In the genomic region with DNA sequence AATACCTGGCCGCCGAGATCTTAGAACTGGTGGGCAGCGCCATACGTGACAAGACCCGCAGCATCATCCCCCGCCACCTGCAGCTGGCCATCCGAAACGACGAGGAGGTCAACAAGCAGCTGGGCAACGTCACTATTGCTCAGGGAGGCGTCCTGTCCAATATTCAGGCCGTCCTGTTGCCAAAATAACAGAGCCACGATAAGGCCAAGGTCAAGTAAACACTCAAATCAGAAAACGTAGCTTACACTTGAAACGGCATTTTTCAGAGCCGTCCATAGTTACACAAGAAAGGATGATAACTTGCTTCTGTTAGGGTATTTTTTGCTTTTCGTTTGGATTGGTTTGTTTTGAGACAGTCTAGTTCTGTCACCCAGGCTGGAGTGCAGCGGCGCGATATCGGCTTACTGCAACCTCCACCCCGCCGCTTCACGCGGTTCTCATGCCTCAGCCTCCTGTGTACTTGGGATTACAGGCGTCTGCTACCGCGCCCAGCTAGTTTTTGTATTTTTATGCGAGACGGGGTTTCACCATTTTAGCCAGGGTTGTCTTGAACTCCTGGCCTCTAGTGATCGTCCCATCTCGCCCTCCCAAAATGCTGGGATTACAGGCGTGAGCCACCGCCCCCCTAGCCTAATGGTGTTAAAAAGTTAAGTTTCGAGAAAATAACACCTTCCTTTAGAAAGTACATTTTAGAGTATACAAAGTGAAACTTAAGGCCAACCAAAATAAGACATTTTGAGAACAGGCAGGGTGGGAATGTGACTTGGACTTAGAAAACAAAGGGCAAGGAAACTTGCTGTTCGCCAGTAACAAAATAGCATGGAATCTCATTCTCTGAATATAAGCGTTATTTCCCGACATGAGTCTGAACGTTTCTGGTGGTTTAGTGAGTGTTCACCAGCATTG, we compare ENCODE assay signal across 1 cellular context.
TF ChIP-seq lines count a peak whose summit lies in the region.

No MANE protein-coding gene starts in this region.

TF ChIP-seq in HepG2, 621 proteins besides CTCF, POLR2A, EP300 and RAD21 (continued from another document and continues in another):
- TF ChIP-seq GABPA (IDR thresholded peaks at IDR 0.05; ENCODE audit: low read depth, low read length) (no peak), GABPA (CRISPR knock-in tag; IDR thresholded peaks at IDR 0.05; ENCODE audit: low read depth) (peak; percentile 6; the same call in 1 of the 2 replicates), NCOR1 (IDR thresholded peaks at IDR 0.05; ENCODE audit: borderline replicate concordance, low read length) (0 out of 2 replicates have a peak, but pooled peaks have one; percentile 70), IRF2 (CRISPR knock-in tag; IDR thresholded peaks at IDR 0.05) (peak; percentile 4; the same call in 1 of the 2 replicates), NR2F2 (IDR thresholded peaks at IDR 0.05; ENCODE audit: borderline replicate concordance, low read depth) (peak; percentile 43; the same call in 1 of the 2 replicates), SRY (CRISPR knock-in tag; IDR thresholded peaks at IDR 0.05) (peak; percentile 20; the same call in 1 of the 2 replicates), PHF8 (CRISPR knock-in tag; IDR thresholded peaks at IDR 0.05) (peak; percentile 52; the same call in 1 of the 2 replicates), NBN (conservative IDR thresholded peaks at IDR 0.05) (no peak), BORCS8-MEF2B (CRISPR knock-in tag; IDR thresholded peaks at IDR 0.05) (no peak), GATAD1 (CRISPR knock-in tag; IDR thresholded peaks at IDR 0.05) (peak; percentile 52; the same call in 1 of the 2 replicates), KDM1A (CRISPR knock-in tag; IDR thresholded peaks at IDR 0.05) (no peak; the same call in 1 of the 2 replicates), ZFP90 (CRISPR knock-in tag; IDR thresholded peaks at IDR 0.05; ENCODE audit: borderline replicate concordance) (no peak), ZNF225 (CRISPR knock-in tag; IDR thresholded peaks at IDR 0.05) (no peak), KDM5B (CRISPR knock-in tag; IDR thresholded peaks at IDR 0.05; ENCODE audit: borderline replicate concordance) (peak; percentile 67; the same call in 1 of the 2 replicates), ZNF441 (CRISPR knock-in tag; IDR thresholded peaks at IDR 0.05; ENCODE audit: borderline replicate concordance) (no peak), FOXC1 (CRISPR knock-in tag; IDR thresholded peaks at IDR 0.05; ENCODE audit: borderline replicate concordance) (peak; percentile 73; the same call in 1 of the 2 replicates), HNRNPLL (IDR thresholded peaks at IDR 0.05; ENCODE audit: low read depth, low read length, poor library complexity, severe bottlenecking) (peak; percentile 57), SMAD9 (CRISPR knock-in tag; IDR thresholded peaks at IDR 0.05) (no peak), ZNF776 (CRISPR knock-in tag; IDR thresholded peaks at IDR 0.05) (no peak), FOXK1 (CRISPR knock-in tag; IDR thresholded peaks at IDR 0.05; ENCODE audit: borderline replicate concordance, low read depth) (peak; percentile 49; the same call in 1 of the 2 replicates), TARDBP (CRISPR knock-in tag; IDR thresholded peaks at IDR 0.05) (peak; percentile 32; the same call in 1 of the 2 replicates), AGO1 (IDR thresholded peaks at IDR 0.05; ENCODE audit: low read depth, low read length, poor library complexity, severe bottlenecking) (no peak), PHF5A (CRISPR knock-in tag; IDR thresholded peaks at IDR 0.05; ENCODE audit: low read depth, unreplicated experiment) (peak; percentile 17), ZNF674 (CRISPR knock-in tag; IDR thresholded peaks at IDR 0.05; ENCODE audit: low read depth) (0 out of 2 replicates have a peak, but pooled peaks have one; percentile 65), CHD2 (IDR thresholded peaks at IDR 0.05; ENCODE audit: low read depth, low read length) (no peak), ZNF30 (CRISPR knock-in tag; IDR thresholded peaks at IDR 0.05) (no peak), EED (CRISPR knock-in tag; IDR thresholded peaks at IDR 0.05) (0 out of 2 replicates have a peak, but pooled peaks have one; percentile 57), U2AF1 (optimal IDR thresholded peaks at IDR 0.05; ENCODE audit: low read depth, low read length) (peak; percentile 47), ZZZ3 (CRISPR knock-in tag; IDR thresholded peaks at IDR 0.05; ENCODE audit: borderline replicate concordance) (no peak)
- TF ChIP-seq, protein P1, sequence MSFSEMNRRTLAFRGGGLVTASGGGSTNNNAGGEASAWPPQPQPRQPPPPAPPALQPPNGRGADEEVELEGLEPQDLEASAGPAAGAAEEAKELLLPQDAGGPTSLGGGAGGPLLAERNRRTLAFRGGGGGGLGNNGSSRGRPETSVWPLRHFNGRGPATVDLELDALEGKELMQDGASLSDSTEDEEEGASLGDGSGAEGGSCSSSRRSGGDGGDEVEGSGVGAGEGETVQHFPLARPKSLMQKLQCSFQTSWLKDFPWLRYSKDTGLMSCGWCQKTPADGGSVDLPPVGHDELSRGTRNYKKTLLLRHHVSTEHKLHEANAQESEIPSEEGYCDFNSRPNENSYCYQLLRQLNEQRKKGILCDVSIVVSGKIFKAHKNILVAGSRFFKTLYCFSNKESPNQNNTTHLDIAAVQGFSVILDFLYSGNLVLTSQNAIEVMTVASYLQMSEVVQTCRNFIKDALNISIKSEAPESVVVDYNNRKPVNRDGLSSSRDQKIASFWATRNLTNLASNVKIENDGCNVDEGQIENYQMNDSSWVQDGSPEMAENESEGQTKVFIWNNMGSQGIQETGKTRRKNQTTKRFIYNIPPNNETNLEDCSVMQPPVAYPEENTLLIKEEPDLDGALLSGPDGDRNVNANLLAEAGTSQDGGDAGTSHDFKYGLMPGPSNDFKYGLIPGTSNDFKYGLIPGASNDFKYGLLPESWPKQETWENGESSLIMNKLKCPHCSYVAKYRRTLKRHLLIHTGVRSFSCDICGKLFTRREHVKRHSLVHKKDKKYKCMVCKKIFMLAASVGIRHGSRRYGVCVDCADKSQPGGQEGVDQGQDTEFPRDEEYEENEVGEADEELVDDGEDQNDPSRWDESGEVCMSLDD (CRISPR knock-in tag; IDR thresholded peaks at IDR 0.05; ENCODE audit: borderline replicate concordance) = 0 out of 2 replicates have a peak, but pooled peaks have one; percentile 47
- TF ChIP-seq, protein P2, sequence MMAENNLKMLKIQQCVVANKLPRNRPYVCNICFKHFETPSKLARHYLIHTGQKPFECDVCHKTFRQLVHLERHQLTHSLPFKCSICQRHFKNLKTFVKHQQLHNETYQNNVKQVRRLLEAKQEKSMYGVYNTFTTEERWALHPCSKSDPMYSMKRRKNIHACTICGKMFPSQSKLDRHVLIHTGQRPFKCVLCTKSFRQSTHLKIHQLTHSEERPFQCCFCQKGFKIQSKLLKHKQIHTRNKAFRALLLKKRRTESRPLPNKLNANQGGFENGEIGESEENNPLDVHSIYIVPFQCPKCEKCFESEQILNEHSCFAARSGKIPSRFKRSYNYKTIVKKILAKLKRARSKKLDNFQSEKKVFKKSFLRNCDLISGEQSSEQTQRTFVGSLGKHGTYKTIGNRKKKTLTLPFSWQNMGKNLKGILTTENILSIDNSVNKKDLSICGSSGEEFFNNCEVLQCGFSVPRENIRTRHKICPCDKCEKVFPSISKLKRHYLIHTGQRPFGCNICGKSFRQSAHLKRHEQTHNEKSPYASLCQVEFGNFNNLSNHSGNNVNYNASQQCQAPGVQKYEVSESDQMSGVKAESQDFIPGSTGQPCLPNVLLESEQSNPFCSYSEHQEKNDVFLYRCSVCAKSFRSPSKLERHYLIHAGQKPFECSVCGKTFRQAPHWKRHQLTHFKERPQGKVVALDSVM (CRISPR knock-in tag; IDR thresholded peaks at IDR 0.05) = peak; percentile 88
- TF ChIP-seq, protein P3, sequence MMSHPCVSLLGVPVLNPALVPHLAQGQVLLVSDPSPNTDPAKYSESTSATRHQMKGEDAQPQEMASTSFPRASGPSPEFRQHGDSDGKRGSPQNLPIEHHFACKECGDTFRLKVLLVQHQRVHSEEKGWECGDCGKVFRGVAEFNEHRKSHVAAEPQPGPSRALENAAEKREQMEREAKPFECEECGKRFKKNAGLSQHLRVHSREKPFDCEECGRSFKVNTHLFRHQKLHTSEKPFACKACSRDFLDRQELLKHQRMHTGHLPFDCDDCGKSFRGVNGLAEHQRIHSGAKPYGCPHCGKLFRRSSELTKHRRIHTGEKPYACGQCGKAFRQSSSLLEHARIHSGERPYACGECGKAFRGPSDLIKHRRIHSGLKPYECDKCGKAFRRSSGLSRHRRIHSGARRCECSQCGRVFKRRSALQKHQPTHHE (CRISPR knock-in tag; IDR thresholded peaks at IDR 0.05; ENCODE audit: borderline replicate concordance) = 0 out of 2 replicates have a peak, but pooled peaks have one; percentile 24
- TF ChIP-seq, protein P4, sequence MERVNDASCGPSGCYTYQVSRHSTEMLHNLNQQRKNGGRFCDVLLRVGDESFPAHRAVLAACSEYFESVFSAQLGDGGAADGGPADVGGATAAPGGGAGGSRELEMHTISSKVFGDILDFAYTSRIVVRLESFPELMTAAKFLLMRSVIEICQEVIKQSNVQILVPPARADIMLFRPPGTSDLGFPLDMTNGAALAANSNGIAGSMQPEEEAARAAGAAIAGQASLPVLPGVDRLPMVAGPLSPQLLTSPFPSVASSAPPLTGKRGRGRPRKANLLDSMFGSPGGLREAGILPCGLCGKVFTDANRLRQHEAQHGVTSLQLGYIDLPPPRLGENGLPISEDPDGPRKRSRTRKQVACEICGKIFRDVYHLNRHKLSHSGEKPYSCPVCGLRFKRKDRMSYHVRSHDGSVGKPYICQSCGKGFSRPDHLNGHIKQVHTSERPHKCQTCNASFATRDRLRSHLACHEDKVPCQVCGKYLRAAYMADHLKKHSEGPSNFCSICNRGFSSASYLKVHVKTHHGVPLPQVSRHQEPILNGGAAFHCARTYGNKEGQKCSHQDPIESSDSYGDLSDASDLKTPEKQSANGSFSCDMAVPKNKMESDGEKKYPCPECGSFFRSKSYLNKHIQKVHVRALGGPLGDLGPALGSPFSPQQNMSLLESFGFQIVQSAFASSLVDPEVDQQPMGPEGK (CRISPR knock-in tag; IDR thresholded peaks at IDR 0.05) = peak; percentile 43; the same call in 1 of the 2 replicates
- TF ChIP-seq, protein P5, sequence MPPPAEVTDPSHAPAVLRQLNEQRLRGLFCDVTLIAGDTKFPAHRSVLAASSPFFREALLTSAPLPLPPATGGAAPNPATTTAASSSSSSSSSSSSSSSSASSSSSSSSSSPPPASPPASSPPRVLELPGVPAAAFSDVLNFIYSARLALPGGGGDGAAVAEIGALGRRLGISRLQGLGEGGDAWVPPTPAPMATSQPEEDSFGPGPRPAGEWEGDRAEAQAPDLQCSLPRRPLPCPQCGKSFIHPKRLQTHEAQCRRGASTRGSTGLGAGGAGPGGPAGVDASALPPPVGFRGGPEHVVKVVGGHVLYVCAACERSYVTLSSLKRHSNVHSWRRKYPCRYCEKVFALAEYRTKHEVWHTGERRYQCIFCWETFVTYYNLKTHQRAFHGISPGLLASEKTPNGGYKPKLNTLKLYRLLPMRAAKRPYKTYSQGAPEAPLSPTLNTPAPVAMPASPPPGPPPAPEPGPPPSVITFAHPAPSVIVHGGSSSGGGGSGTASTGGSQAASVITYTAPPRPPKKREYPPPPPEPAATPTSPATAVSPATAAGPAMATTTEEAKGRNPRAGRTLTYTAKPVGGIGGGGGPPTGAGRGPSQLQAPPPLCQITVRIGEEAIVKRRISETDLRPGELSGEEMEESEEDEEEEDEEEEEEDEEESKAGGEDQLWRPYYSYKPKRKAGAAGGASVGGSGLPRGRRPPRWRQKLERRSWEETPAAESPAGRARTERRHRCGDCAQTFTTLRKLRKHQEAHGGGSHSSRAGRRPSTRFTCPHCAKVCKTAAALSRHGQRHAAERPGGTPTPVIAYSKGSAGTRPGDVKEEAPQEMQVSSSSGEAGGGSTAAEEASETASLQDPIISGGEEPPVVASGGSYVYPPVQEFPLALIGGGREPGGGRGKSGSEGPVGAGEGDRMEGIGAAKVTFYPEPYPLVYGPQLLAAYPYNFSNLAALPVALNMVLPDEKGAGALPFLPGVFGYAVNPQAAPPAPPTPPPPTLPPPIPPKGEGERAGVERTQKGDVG (CRISPR knock-in tag; IDR thresholded peaks at IDR 0.05; ENCODE audit: borderline replicate concordance) = no peak
